In genomic region chr17:45291170-45291805, GRCh38 we compare ENCODE assay signal across 1 cellular context.
A peak's percentile ranks its signal among the peaks of the same experiment; 100 is the strongest.
TF ChIP-seq lines count a peak whose summit lies in the region.

No MANE protein-coding gene starts in this region.

TF ChIP-seq in HEK293, 187 proteins besides CTCF, POLR2A, EP300 and RAD21:
- no peak for TF ChIP-seq ZNF280D (tag by site-specific recombination; IDR thresholded peaks at IDR 0.05)
- 0 out of 2 replicates have a peak, but pooled peaks have one; percentile 11 for TF ChIP-seq SCRT2 (tag by site-specific recombination; IDR thresholded peaks at IDR 0.05)
